Comparison of ENCODE assay signal across 10 cellular contexts in the genomic region with DNA sequence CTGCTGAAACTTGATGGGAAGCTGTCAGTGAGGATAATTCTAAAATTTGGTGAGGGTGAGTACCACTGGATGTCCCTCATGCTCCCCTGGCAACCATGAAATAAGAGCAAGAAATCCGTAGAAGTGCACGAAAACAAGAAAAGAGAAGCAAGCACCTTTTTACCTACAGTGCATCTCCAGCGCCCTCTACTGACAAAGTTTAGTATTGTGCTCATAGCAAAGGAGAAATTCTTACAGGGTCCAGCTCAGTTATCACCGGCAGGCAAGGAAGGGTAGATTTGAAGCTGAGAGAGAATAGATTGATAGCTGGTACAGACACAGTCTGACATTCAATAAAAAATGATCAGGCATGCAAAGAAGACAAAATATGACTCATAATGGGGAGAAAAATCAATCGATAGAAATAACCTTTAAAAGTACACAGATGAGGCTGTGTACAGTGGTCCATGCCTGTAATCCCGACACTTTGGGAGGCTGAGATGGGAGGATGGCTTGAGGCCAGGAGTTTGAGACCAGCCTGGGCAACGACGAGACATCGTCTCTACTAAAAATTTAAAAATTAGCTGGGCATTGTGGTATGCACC. TPM values are rescaled to one million over a fixed set of nuclear protein-coding genes. Genes with fewer than 3 reads are reported as not detected.
DNase-seq lines count a peak whose midpoint lies in the region; ATAC-seq, FAIRE-seq and TF ChIP-seq lines count a peak whose summit lies in the region.
"Had no signal": no experiment of that assay in that cellular context is flagged by ENCODE, and none has a peak within 500 bp of the region (broad histone marks: within the 10 kb centered on the region; RNA-seq: fewer than 3 reads in every experiment).

No MANE protein-coding gene starts in this region.

- no peak overlapping the region for H3K4me2 ChIP-seq in OCI-LY1 (ENCODE audit: low read length)

- no peak for ATAC-seq in esophagus mucosa
- ATAC-seq: psoas muscle had no signal

- H3K9me2 ChIP-seq in OCI-LY1 (ENCODE audit: low read depth, low read length), result no peaks in the 10 kb centered on the region

- TF ChIP-seq CTCF in AG09309 (IDR thresholded peaks at IDR 0.05; ENCODE audit: control insufficient read depth, insufficient read depth, low read depth, low read length, missing control alignments) (peak; percentile 28), GM06990 (IDR thresholded peaks at IDR 0.05; ENCODE audit: insufficient read depth, low read length, poor library complexity, severe bottlenecking) (peak; percentile 54), OCI-LY1 (IDR thresholded peaks at IDR 0.05; ENCODE audit: low read length) (peak; percentile 43), fibroblast of mammary gland (conservative IDR thresholded peaks at IDR 0.05; ENCODE audit: control insufficient read depth, insufficient read depth, low read depth, low read length) (peak; percentile 55)

- peaks cover 14% of the 10 kb centered on the region for H3K9me3 ChIP-seq in OCI-LY1 (ENCODE audit: low read length)
- H3K9me3 ChIP-seq in small intestine (ENCODE audit: control insufficient read depth, low read depth), result no peaks in the 10 kb centered on the region

- 82 to 86% (median 85%) methylated on average over 9 of the region's 9 CpGs for WGBS in small intestine, 3 donors

- DNase-seq in AG09309 (ENCODE audit: low read depth) (no peak), GM06990 (ENCODE audit: extremely low read depth, insufficient read length) (no peak), fibroblast of mammary gland (ENCODE audit: low read depth) (peak; percentile 20), activated T-cell treated with anti-CD3 and anti-CD28 coated beads for 4 hours (no peak), middle frontal gyrus (ENCODE audit: extremely low spot score, low spot score) (no peak), small intestine (no peak)
- DNase-seq: psoas muscle had no signal

- H3K4me3 ChIP-seq in AG09309 (ENCODE audit: control insufficient read depth, low read depth, low read length) (no peak overlapping the region), GM06990 (replicated peaks; ENCODE audit: low read depth, low read length) (no peak overlapping the region), OCI-LY1 (ENCODE audit: low read depth, low read length, poor library complexity, severe bottlenecking) (no peak overlapping the region), fibroblast of mammary gland (ENCODE audit: control insufficient read depth, low read depth, low read length) (no peak overlapping the region), small intestine (ENCODE audit: low read depth in 1 of 2, low read length in 2 of 2) (no peak overlapping the region)
- H3K4me3 ChIP-seq: psoas muscle had no signal

- H4K20me1 ChIP-seq in OCI-LY1 (ENCODE audit: insufficient read depth, low read length), result no peaks in the 10 kb centered on the region

- no peaks in the 10 kb centered on the region for H3K79me2 ChIP-seq in OCI-LY1 (ENCODE audit: insufficient read depth, low read length)

- H3K36me3 ChIP-seq in GM06990 (ENCODE audit: control insufficient read depth, insufficient read depth, low read length) (no peaks in the 10 kb centered on the region), OCI-LY1 (ENCODE audit: insufficient read depth, low read length) (no peaks in the 10 kb centered on the region; the same call in 1 of the 2 replicates), small intestine (ENCODE audit: control insufficient read depth in 2 of 2, insufficient read depth in 2 of 2, low read length in 2 of 2) (no peaks in the 10 kb centered on the region)

- FAIRE-seq in small intestine (lab: Jason Lieb, UNC), result no peak
- FAIRE-seq: GM12892 had no signal

- H3K27ac ChIP-seq in OCI-LY1 (ENCODE audit: low read depth, low read length, poor library complexity, severe bottlenecking) (no peak overlapping the region), small intestine (ENCODE audit: low read depth in 1 of 2, low read length in 1 of 2) (no peak overlapping the region)
- H3K27ac ChIP-seq: psoas muscle had no signal

- no peak overlapping the region for H3K9ac ChIP-seq in OCI-LY1 (ENCODE audit: low read length)

- no peaks in the 10 kb centered on the region for H3K4me1 ChIP-seq in OCI-LY1 (ENCODE audit: insufficient read depth, low read length, severe bottlenecking)
- no peaks in the 10 kb centered on the region for H3K4me1 ChIP-seq in small intestine (ENCODE audit: control insufficient read depth in 2 of 2, insufficient read depth in 1 of 2, low read depth in 1 of 2, low read length in 1 of 2)
- H3K4me1 ChIP-seq: psoas muscle had no signal

- H2AFZ ChIP-seq in OCI-LY1 (ENCODE audit: low read length), result no peak overlapping the region

- H3K27me3 ChIP-seq in GM06990 (replicated peaks; ENCODE audit: control insufficient read depth, insufficient read depth, low read length) (no peaks in the 10 kb centered on the region), OCI-LY1 (ENCODE audit: insufficient read depth, low read length) (peaks cover 3% of the 10 kb centered on the region; the same call in 1 of the 2 replicates), small intestine (ENCODE audit: control insufficient read depth in 2 of 2, insufficient read depth in 2 of 2, low read length in 2 of 2) (no peaks in the 10 kb centered on the region)

- no peaks in the 10 kb centered on the region for H3F3A ChIP-seq in OCI-LY1 (ENCODE audit: insufficient read depth, low read length)

RNA-seq across cellular contexts. Expression of gene TEX2, which starts 28.3 kb away (rescaled TPM):
- 20.2 TPM for total RNA-seq in esophagus mucosa
- polyA plus RNA-seq in small intestine, result 10 to 100 TPM in 1 of 3 donors, 1 to 10 TPM in 2; 4.2 to 16.9 (median 4.3) TPM
